In genomic region chr4:80538276-80538926, GRCh38 we compare ENCODE assay signal across 19 cellular contexts.
DNase-seq lines count a peak whose midpoint lies in the region; ATAC-seq and TF ChIP-seq lines count a peak whose summit lies in the region.
"Had no signal": no experiment of that assay in that cellular context is flagged by ENCODE, and none has a peak within 500 bp of the region (broad histone marks: within the 10 kb centered on the region; RNA-seq: fewer than 3 reads in every experiment).

No MANE protein-coding gene starts in this region.

- H3K27me3 Mint-ChIP-seq in stimulated activated naive CD8-positive, alpha-beta T cell treated with anti-CD3 and anti-CD28 coated beads, Interleukin-15, amount 100 ng/mL, for 72 hours, result peaks cover 25% of the 10 kb centered on the region

- no peak for TF ChIP-seq EP300 in esophagus muscularis mucosa (IDR thresholded peaks at IDR 0.05)

- CTCF ChIA-PET in GM10248 (lab: Yijun Ruan, JAX), result interaction anchor here (0.7 to 1.6 kb wide), 3 partner anchors 9 to 30 kb away, joined by 3 to 5 read pairs (median 4); no protein-coding TSS in a partner anchor

- H3K36me3 ChIP-seq in esophagus muscularis mucosa, result no peaks in the 10 kb centered on the region
- H3K36me3 ChIP-seq: BLaER1, colonic mucosa, right atrium auricular region had no signal

- WGBS in esophagus muscularis mucosa, result 90% methylated on average over 4 of the region's 4 CpGs

- peak; percentile 5 for DNase-seq in Daoy (ENCODE audit: low read depth)
- peak; percentile 52 for DNase-seq in HS-5 (ENCODE audit: low read depth)
- peak; percentile 25 for DNase-seq in amniotic epithelial cell (ENCODE audit: low read depth)
- peak; percentile 25 for DNase-seq in glomerular visceral epithelial cell (ENCODE audit: extremely low spot score)
- DNase-seq in stimulated activated naive CD8-positive, alpha-beta T cell treated with anti-CD3 and anti-CD28 coated beads, Interleukin-15, amount 100 ng/mL, for 72 hours, result no peak
- no peak for DNase-seq in esophagus muscularis mucosa (ENCODE audit: extremely low spot score)
- DNase-seq in GM10248 (ENCODE audit: extremely low spot score), result no peak
- DNase-seq: activated T-cell treated with anti-CD3 and anti-CD28 coated beads, Interleukin-2, amount 50 U/mL, for 24 hours; colonic mucosa; NCI-H1105; NCI-H2171; nephron progenitor cell; SIG-M5; stimulated activated CD4-positive, alpha-beta T cell treated with anti-CD3 and anti-CD28 coated beads, Interleukin-4, amount 100 ng/mL, for 1 hour; T-helper 9 cell; trophoblast cell had no signal

- H3K9me3 Mint-ChIP-seq in stimulated activated naive CD8-positive, alpha-beta T cell treated with anti-CD3 and anti-CD28 coated beads, Interleukin-15, amount 100 ng/mL, for 72 hours, result no peaks in the 10 kb centered on the region
- H3K9me3 Mint-ChIP-seq: nephron progenitor cell had no signal

- H3K27me3 ChIP-seq in esophagus muscularis mucosa, result no peaks in the 10 kb centered on the region
- H3K27me3 ChIP-seq: BLaER1, colonic mucosa, right atrium auricular region had no signal

- H3K4me1 ChIP-seq in esophagus muscularis mucosa, result no peaks in the 10 kb centered on the region
- H3K4me1 ChIP-seq: BLaER1, colonic mucosa, right atrium auricular region had no signal

- POLR2A ChIA-PET in GM10248 (lab: Yijun Ruan, JAX), result no interaction called here

- intact Hi-C loops in esophagus muscularis mucosa (cut with DNase I), result no loop called here

- TF ChIP-seq CTCF in esophagus muscularis mucosa (IDR thresholded peaks at IDR 0.05) (no peak), GM10248 (IDR thresholded peaks at IDR 0.05; ENCODE audit: control extremely low read depth, extremely low read depth, low read depth, missing control alignments) (no peak)

- no peak overlapping the region for H3K27ac ChIP-seq in esophagus muscularis mucosa (replicated peaks in 1 of 4)
- H3K27ac ChIP-seq: BLaER1, colonic mucosa, right atrium auricular region had no signal

- no peak overlapping the region for H3K4me3 ChIP-seq in esophagus muscularis mucosa
- H3K4me3 ChIP-seq: BLaER1, colonic mucosa, right atrium auricular region had no signal

- no peak overlapping the region for H3K27ac Mint-ChIP-seq in stimulated activated naive CD8-positive, alpha-beta T cell treated with anti-CD3 and anti-CD28 coated beads, Interleukin-15, amount 100 ng/mL, for 72 hours
- H3K27ac Mint-ChIP-seq: activated T-cell treated with anti-CD3 and anti-CD28 coated beads, Interleukin-2, amount 50 U/mL, for 24 hours had no signal

- no peak for ATAC-seq in stimulated activated naive CD8-positive, alpha-beta T cell treated with anti-CD3 and anti-CD28 coated beads, Interleukin-15, amount 100 ng/mL, for 72 hours
- ATAC-seq in GM21381 (IDR thresholded peaks at IDR 0.05; ENCODE audit: unreplicated experiment), result no peak

- no peak overlapping the region for H3K4me3 Mint-ChIP-seq in stimulated activated naive CD8-positive, alpha-beta T cell treated with anti-CD3 and anti-CD28 coated beads, Interleukin-15, amount 100 ng/mL, for 72 hours
- H3K4me3 Mint-ChIP-seq: activated T-cell treated with anti-CD3 and anti-CD28 coated beads, Interleukin-2, amount 50 U/mL, for 24 hours; nephron progenitor cell had no signal

- H3K9me3 ChIP-seq in esophagus muscularis mucosa, result no peaks in the 10 kb centered on the region
- H3K9me3 ChIP-seq: BLaER1, colonic mucosa, right atrium auricular region had no signal

- TF ChIP-seq POLR2A in esophagus muscularis mucosa (IDR thresholded peaks at IDR 0.05; ENCODE audit: low read depth), result no peak

- peaks cover 42% of the 10 kb centered on the region for H3K4me1 Mint-ChIP-seq in stimulated activated naive CD8-positive, alpha-beta T cell treated with anti-CD3 and anti-CD28 coated beads, Interleukin-15, amount 100 ng/mL, for 72 hours

Comparison
In these comparisons a context has a peak if more than half of its experiments do, and no peak if none do; other contexts are left out.
1. DNase-seq: peak in Daoy (single experiment), HS-5 (single experiment), amniotic epithelial cell (single experiment) and glomerular visceral epithelial cell (single experiment); none in stimulated activated naive CD8-positive, alpha-beta T cell treated with anti-CD3 and anti-CD28 coated beads, Interleukin-15, amount 100 ng/mL, for 72 hours (0 of 2), esophagus muscularis mucosa (single experiment) and GM10248 (single experiment).